ENCODE assay signal across 19 cellular contexts in the genomic region with DNA sequence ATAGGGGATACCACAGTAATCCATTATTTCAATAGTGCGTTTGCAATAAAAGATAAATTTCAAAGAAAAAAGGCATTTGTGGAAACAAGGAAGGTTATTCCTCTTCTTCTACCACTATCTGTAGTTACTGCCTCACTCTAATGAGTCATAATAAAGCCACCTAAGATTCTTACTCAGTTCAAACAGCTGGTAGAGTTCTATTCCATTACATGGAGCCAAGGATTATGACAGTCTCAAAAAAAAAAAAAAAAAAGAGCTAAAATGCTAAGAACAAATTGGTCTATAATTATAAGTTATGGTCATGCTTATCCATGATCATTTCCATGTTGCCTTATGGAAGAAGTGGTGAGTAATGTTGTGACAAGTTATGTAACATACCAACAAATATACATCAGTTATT.
"Had no signal": no experiment of that assay in that cellular context is flagged by ENCODE, and none has a peak within 500 bp of the region (broad histone marks: within the 10 kb centered on the region; RNA-seq: fewer than 3 reads in every experiment).

No MANE protein-coding gene starts in this region.

- H3K4me3 ChIP-seq: cardiac muscle cell, left lung had no signal

- H3K4me1 ChIP-seq: foreskin keratinocyte, left lung had no signal

- H3K9me3 ChIP-seq: left lung had no signal

- H3K27ac ChIP-seq: cardiac muscle cell, foreskin keratinocyte, left lung, VCaP had no signal

- H3K36me3 ChIP-seq: cardiac muscle cell, left lung had no signal

- DNase-seq: activated CD8-positive, alpha-beta memory T cell treated with anti-CD3 and anti-CD28 coated beads, Interleukin-2, amount 50 U/mL, for 4 hours; activated CD8-positive, alpha-beta T cell treated with anti-CD3 and anti-CD28 coated beads for 36 hours; activated gamma-delta T cell treated with Interleukin-2 at 50 U/mL for 16 hours; activated naive CD8-positive, alpha-beta T cell treated with anti-CD3 and anti-CD28 coated beads for 36 hours; activated T-cell treated with anti-CD3 and anti-CD28 coated beads, Interleukin-2, amount 50 U/mL, for 72 hours; aorta; effector memory CD8-positive, alpha-beta T cell; head of caudate nucleus; islet precursor cell; left lung; mesenchymal stem cell; stimulated activated CD4-positive, alpha-beta T cell treated with anti-CD3 and anti-CD28 coated beads, Interleukin-12 subunit alpha, Interleukin-12 subunit beta, amount 100 ng/mL, for 4 hours; stimulated activated naive CD4-positive, alpha-beta T cell treated with Interleukin-2 at 50 U/mL for 16 hours; T-helper 9 cell; trophoblast cell had no signal

- ATAC-seq: activated CD8-positive, alpha-beta T cell treated with anti-CD3 and anti-CD28 coated beads for 36 hours; activated T-cell treated with anti-CD3 and anti-CD28 coated beads, Interleukin-2, amount 50 U/mL, for 72 hours; effector memory CD8-positive, alpha-beta T cell; foreskin keratinocyte; left lung; sciatic nerve had no signal

- H3K27me3 ChIP-seq: cardiac muscle cell, left lung had no signal
